In genomic region chr10:79196470-79197461, GRCh38 we compare ENCODE assay signal across 8 cellular contexts.
DNase-seq lines count a peak whose midpoint lies in the region; ATAC-seq and TF ChIP-seq lines count a peak whose summit lies in the region.

No MANE protein-coding gene starts in this region.

- POLR2A ChIA-PET in BJ (lab: Charles Lee): no interaction called here

- no peak overlapping the region for H3K4me3 ChIP-seq in BJ (ENCODE audit: low read depth, low read length)

- ATAC-seq in GM19455 (IDR thresholded peaks at IDR 0.05; ENCODE audit: unreplicated experiment) (peak; percentile 74), GM19463 (IDR thresholded peaks at IDR 0.05; ENCODE audit: unreplicated experiment) (no peak)

- DNase-seq in BJ (ENCODE audit: low read depth) (no peak), NCI-H146 (lab: John Stamatoyannopoulos, UW) (peak; percentile 80), cerebellum (ENCODE audit: low spot score) (peak; percentile 75), lung microvascular endothelial cell (ENCODE audit: low read depth in 2 of 2) (peak; percentile 67 to 84)
- DNase-seq in activated CD4-positive, alpha-beta T cell treated with anti-CD3 and anti-CD28 coated beads for 48 hours: peak; percentile 85
- DNase-seq in stimulated activated CD8-positive, alpha-beta memory T cell treated with anti-CD3 and anti-CD28 coated beads, Interleukin-15, amount 100 ng/mL, for 1 hour (ENCODE audit: low read depth): peak; percentile 58

- peaks cover 33% of the 10 kb centered on the region for H3K36me3 ChIP-seq in BJ (ENCODE audit: control insufficient read depth, insufficient read depth, low read length)

- CTCF ChIA-PET in BJ (lab: Yijun Ruan, JAX): interaction anchor here (0.6 to 4.7 kb wide), 52 partner anchors 8 to 1151 kb away, joined by 3 to 36 read pairs (median 5); no protein-coding TSS in a partner anchor

- H3K27me3 ChIP-seq in BJ (ENCODE audit: control insufficient read depth, insufficient read depth, low read length): no peaks in the 10 kb centered on the region

- TF ChIP-seq CTCF in BJ (IDR thresholded peaks at IDR 0.05; ENCODE audit: insufficient read depth, low read depth, low read length): peak; percentile 93
